Comparison of ENCODE assay signal across 18 cellular contexts in genomic region chr2:161344737-161345136, GRCh38.
"Had no signal": no experiment of that assay in that cellular context is flagged by ENCODE, and none has a peak within 500 bp of the region (broad histone marks: within the 10 kb centered on the region; RNA-seq: fewer than 3 reads in every experiment).

No MANE protein-coding gene starts in this region.

- ATAC-seq: esophagus mucosa; heart right ventricle; left lobe of liver; naive thymus-derived CD4-positive, alpha-beta T cell had no signal

- DNase-seq: cortex of kidney; dorsolateral prefrontal cortex; effector CD8-positive, alpha-beta T cell; heart right ventricle; islet precursor cell; mammary epithelial cell; naive thymus-derived CD4-positive, alpha-beta T cell; nucleus accumbens; ovary; small intestine; stimulated activated CD4-positive, alpha-beta T cell treated with anti-CD3 and anti-CD28 coated beads, Interleukin-2, amount 100 ng/mL, for 48 hours; tibial artery; upper lobe of left lung; uterus had no signal

- H3K27ac Mint-ChIP-seq: naive thymus-derived CD4-positive, alpha-beta T cell; stimulated activated naive CD8-positive, alpha-beta T cell treated with anti-CD3 and anti-CD28 coated beads, Interleukin-15, Interleukin-2, amounts not matched to agents 100 ng/mL and 50 ng/mL, for 24 hours had no signal

- H3K27me3 Mint-ChIP-seq: naive thymus-derived CD4-positive, alpha-beta T cell; stimulated activated naive CD8-positive, alpha-beta T cell treated with anti-CD3 and anti-CD28 coated beads, Interleukin-15, Interleukin-2, amounts not matched to agents 100 ng/mL and 50 ng/mL, for 24 hours had no signal

- H3K4me1 Mint-ChIP-seq: neural crest cell had no signal

- H3K4me3 Mint-ChIP-seq: naive thymus-derived CD4-positive, alpha-beta T cell; neural crest cell; stimulated activated naive CD8-positive, alpha-beta T cell treated with anti-CD3 and anti-CD28 coated beads, Interleukin-15, Interleukin-2, amounts not matched to agents 100 ng/mL and 50 ng/mL, for 24 hours had no signal
